In genomic region chr11:34072831-34073230, GRCh38 we compare ENCODE assay signal across 1 cellular context.
TF ChIP-seq lines count a peak whose summit lies in the region.

No MANE protein-coding gene starts in this region.

TF ChIP-seq in HCT116, 20 proteins besides CTCF, POLR2A, EP300 and RAD21 (continued from another document):
- no peak for TF ChIP-seq FOSL1 (IDR thresholded peaks at IDR 0.05; ENCODE audit: low read depth)
- no peak for TF ChIP-seq EZH2phosphoT487 (IDR thresholded peaks at IDR 0.05; ENCODE audit: borderline replicate concordance)
